ENCODE assay signal across 2 cellular contexts in the genomic region with DNA sequence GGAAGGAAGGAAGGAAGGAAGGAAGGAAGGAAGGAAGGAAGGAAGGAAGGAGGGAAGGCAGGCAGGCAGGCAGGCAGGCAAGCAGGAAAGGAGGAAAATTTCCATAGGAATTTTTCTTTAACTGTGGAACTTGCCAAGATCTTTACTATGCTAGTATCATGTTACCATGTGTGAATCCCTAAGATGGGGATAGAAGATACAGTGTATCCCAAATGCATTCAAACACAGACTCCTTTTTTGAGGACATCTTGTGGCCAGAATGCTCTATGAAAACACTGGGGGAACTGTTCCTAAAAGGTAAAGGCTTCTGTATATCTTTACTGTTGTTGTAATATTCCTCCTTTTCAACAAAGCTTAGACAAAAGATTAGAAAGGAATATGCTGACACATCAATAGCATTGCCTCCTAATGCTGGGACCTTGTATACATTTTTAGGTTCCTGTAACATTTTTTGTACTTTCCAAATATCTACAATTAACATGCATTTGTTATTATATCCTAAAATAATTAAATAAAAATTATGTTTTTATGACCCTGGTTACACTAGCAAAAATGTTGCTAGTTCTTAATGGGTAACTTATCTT.
TF ChIP-seq lines count a peak whose summit lies in the region.

No MANE protein-coding gene starts in this region.

TF ChIP-seq in SK-N-SH treated with all-trans-retinoic acid at 6 μM for 48 hours, 23 proteins besides CTCF, POLR2A, EP300 and RAD21:
- no peak for TF ChIP-seq TSHZ2 (CRISPR knock-in tag; IDR thresholded peaks at IDR 0.05)
- no peak for TF ChIP-seq ZNF70 (CRISPR knock-in tag; IDR thresholded peaks at IDR 0.05)
- TF ChIP-seq OSR1 (CRISPR knock-in tag; IDR thresholded peaks at IDR 0.05), result no peak
- no peak for TF ChIP-seq ARNTL (CRISPR knock-in tag; IDR thresholded peaks at IDR 0.05; ENCODE audit: borderline replicate concordance, low read depth)
- TF ChIP-seq ISL1 (CRISPR knock-in tag; IDR thresholded peaks at IDR 0.05), result no peak
- TF ChIP-seq, protein P1, sequence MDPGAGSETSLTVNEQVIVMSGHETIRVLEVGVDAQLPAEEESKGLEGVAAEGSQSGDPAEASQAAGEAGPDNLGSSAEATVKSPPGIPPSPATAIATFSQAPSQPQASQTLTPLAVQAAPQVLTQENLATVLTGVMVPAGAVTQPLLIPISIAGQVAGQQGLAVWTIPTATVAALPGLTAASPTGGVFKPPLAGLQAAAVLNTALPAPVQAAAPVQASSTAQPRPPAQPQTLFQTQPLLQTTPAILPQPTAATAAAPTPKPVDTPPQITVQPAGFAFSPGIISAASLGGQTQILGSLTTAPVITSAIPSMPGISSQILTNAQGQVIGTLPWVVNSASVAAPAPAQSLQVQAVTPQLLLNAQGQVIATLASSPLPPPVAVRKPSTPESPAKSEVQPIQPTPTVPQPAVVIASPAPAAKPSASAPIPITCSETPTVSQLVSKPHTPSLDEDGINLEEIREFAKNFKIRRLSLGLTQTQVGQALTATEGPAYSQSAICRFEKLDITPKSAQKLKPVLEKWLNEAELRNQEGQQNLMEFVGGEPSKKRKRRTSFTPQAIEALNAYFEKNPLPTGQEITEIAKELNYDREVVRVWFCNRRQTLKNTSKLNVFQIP (CRISPR knock-in tag; IDR thresholded peaks at IDR 0.05; ENCODE audit: borderline replicate concordance, low read depth), result no peak
- no peak for TF ChIP-seq ZNF8 (CRISPR knock-in tag; IDR thresholded peaks at IDR 0.05)
- TF ChIP-seq, protein P2, sequence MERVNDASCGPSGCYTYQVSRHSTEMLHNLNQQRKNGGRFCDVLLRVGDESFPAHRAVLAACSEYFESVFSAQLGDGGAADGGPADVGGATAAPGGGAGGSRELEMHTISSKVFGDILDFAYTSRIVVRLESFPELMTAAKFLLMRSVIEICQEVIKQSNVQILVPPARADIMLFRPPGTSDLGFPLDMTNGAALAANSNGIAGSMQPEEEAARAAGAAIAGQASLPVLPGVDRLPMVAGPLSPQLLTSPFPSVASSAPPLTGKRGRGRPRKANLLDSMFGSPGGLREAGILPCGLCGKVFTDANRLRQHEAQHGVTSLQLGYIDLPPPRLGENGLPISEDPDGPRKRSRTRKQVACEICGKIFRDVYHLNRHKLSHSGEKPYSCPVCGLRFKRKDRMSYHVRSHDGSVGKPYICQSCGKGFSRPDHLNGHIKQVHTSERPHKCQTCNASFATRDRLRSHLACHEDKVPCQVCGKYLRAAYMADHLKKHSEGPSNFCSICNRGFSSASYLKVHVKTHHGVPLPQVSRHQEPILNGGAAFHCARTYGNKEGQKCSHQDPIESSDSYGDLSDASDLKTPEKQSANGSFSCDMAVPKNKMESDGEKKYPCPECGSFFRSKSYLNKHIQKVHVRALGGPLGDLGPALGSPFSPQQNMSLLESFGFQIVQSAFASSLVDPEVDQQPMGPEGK (CRISPR knock-in tag; IDR thresholded peaks at IDR 0.05; ENCODE audit: borderline replicate concordance), result no peak
- no peak for TF ChIP-seq ESRRG (CRISPR knock-in tag; IDR thresholded peaks at IDR 0.05)
- TF ChIP-seq PPARA (CRISPR knock-in tag; IDR thresholded peaks at IDR 0.05; ENCODE audit: borderline replicate concordance), result no peak
- TF ChIP-seq RARB (CRISPR knock-in tag; IDR thresholded peaks at IDR 0.05), result no peak
- no peak for TF ChIP-seq SNAI2 (CRISPR knock-in tag; IDR thresholded peaks at IDR 0.05)
- no peak for TF ChIP-seq ZC3H10 (CRISPR knock-in tag; IDR thresholded peaks at IDR 0.05)
- no peak for TF ChIP-seq TOX (CRISPR knock-in tag; IDR thresholded peaks at IDR 0.05; ENCODE audit: borderline replicate concordance)
- TF ChIP-seq CREB5 (CRISPR knock-in tag; IDR thresholded peaks at IDR 0.05; ENCODE audit: low read depth), result no peak
- no peak for TF ChIP-seq ZNF565 (CRISPR knock-in tag; conservative IDR thresholded peaks at IDR 0.05; ENCODE audit: low read depth)
- no peak for TF ChIP-seq TCF4 (CRISPR knock-in tag; IDR thresholded peaks at IDR 0.05; ENCODE audit: borderline replicate concordance)
TF ChIP-seq in SK-N-SH treated with all-trans-retinoic acid at 6 μM for 48 hours: peak in this region for 0.

TF ChIP-seq in SK-N-SH, 30 proteins besides CTCF, POLR2A, EP300 and RAD21 (continued from another document):
- TF ChIP-seq, protein P3, sequence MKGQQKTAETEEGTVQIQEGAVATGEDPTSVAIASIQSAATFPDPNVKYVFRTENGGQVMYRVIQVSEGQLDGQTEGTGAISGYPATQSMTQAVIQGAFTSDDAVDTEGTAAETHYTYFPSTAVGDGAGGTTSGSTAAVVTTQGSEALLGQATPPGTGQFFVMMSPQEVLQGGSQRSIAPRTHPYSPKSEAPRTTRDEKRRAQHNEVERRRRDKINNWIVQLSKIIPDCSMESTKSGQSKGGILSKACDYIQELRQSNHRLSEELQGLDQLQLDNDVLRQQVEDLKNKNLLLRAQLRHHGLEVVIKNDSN (IDR thresholded peaks at IDR 0.05; ENCODE audit: borderline replicate concordance, low read depth), result no peak
- TF ChIP-seq EZH2phosphoT487 (IDR thresholded peaks at IDR 0.05; ENCODE audit: borderline replicate concordance, low read depth) (no peak), CHD2 (IDR thresholded peaks at IDR 0.05; ENCODE audit: low read length, partially characterized antibody) (no peak), SMC3 (IDR thresholded peaks at IDR 0.05; ENCODE audit: low read depth, low read length) (no peak), GATA2 (CRISPR knock-in tag; IDR thresholded peaks at IDR 0.05) (no peak), IRF3 (IDR thresholded peaks at IDR 0.05; ENCODE audit: low read depth, low read length) (no peak), NRF1 (IDR thresholded peaks at IDR 0.05; ENCODE audit: low read depth, low read length) (no peak), REST (IDR thresholded peaks at IDR 0.05; ENCODE audit: low read depth, low read length) (no peak), PBX3 (IDR thresholded peaks at IDR 0.05) (no peak), RFX5 (IDR thresholded peaks at IDR 0.05; ENCODE audit: low read length) (no peak), SIN3A (IDR thresholded peaks at IDR 0.05; ENCODE audit: borderline replicate concordance, low read depth, low read length) (no peak), TAF1 (IDR thresholded peaks at IDR 0.05; ENCODE audit: borderline replicate concordance, low read depth, low read length) (no peak), FOXM1 (IDR thresholded peaks at IDR 0.05; ENCODE audit: low read depth) (no peak), RCOR1 (IDR thresholded peaks at IDR 0.05; ENCODE audit: low read length) (no peak)
- TF ChIP-seq, protein P4, sequence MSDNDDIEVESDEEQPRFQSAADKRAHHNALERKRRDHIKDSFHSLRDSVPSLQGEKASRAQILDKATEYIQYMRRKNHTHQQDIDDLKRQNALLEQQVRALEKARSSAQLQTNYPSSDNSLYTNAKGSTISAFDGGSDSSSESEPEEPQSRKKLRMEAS (IDR thresholded peaks at IDR 0.05; ENCODE audit: low read depth), result no peak
